Comparison of ENCODE assay signal across 9 cellular contexts in genomic region chr1:117656202-117656641, GRCh38. TPM values are rescaled to one million over a fixed set of nuclear protein-coding genes. Genes with fewer than 3 reads are reported as not detected.
DNase-seq lines count a peak whose midpoint lies in the region; ATAC-seq and TF ChIP-seq lines count a peak whose summit lies in the region.
"Had no signal": no experiment of that assay in that cellular context is flagged by ENCODE, and none has a peak within 500 bp of the region (broad histone marks: within the 10 kb centered on the region; RNA-seq: fewer than 3 reads in every experiment).

No MANE protein-coding gene starts in this region.

- no peaks in the 10 kb centered on the region for H3K36me3 ChIP-seq in effector memory CD4-positive, alpha-beta T cell (ENCODE audit: control insufficient read depth, insufficient read depth, low read length)
- no peaks in the 10 kb centered on the region for H3K36me3 ChIP-seq in neural progenitor cell

- DNase-seq in GM10266 (ENCODE audit: extremely low spot score) = peak; percentile 48
- DNase-seq in activated CD4-positive, CD25-positive, alpha-beta regulatory T cell (lab: John Stamatoyannopoulos, UW) = peak in 3 of 4 experiments; percentile 36 to 50 (median 41)
- DNase-seq in effector memory CD4-positive, alpha-beta T cell = peak; percentile 64 to 79 (median 69)
- peak; percentile 86 for DNase-seq in stimulated activated CD8-positive, alpha-beta memory T cell treated with anti-CD3 and anti-CD28 coated beads, Interleukin-4, amount 100 ng/mL, for 48 hours
- DNase-seq in hepatic stellate cell (ENCODE audit: low spot score) = no peak
- DNase-seq in cortex of kidney (lab: John Stamatoyannopoulos, UW) = no peak
- DNase-seq in neural progenitor cell (ENCODE audit: low spot score) = no peak

- H3K4me1 Mint-ChIP-seq in neural progenitor cell = peaks cover 7% of the 10 kb centered on the region

- peaks cover 9% of the 10 kb centered on the region for H3K27me3 Mint-ChIP-seq in neural progenitor cell (ENCODE audit: insufficient read depth, low read depth)

- H3K4me2 ChIP-seq in neural progenitor cell = no peak overlapping the region

- H3K4me3 ChIP-seq in effector memory CD4-positive, alpha-beta T cell (ENCODE audit: insufficient read depth, low read depth, low read length, poor library complexity, severe bottlenecking) = peak overlapping the region; percentile 4
- no peak overlapping the region for H3K4me3 ChIP-seq in neural progenitor cell
- H3K4me3 ChIP-seq: body of pancreas had no signal

- no peaks in the 10 kb centered on the region for H3F3A ChIP-seq in neural progenitor cell (ENCODE audit: low read depth)

- H3K27ac ChIP-seq in effector memory CD4-positive, alpha-beta T cell (ENCODE audit: insufficient read depth, low read length, poor library complexity, severe bottlenecking) = peak overlapping the region; percentile 42
- H3K27ac ChIP-seq in neural progenitor cell = no peak overlapping the region

- no peaks in the 10 kb centered on the region for H3K36me3 Mint-ChIP-seq in neural progenitor cell

- H3K9ac ChIP-seq in neural progenitor cell = no peak overlapping the region

- no peaks in the 10 kb centered on the region for H3K9me3 ChIP-seq in effector memory CD4-positive, alpha-beta T cell (ENCODE audit: control insufficient read depth, low read length)
- no peaks in the 10 kb centered on the region for H3K9me3 ChIP-seq in neural progenitor cell (ENCODE audit: low read depth)
- H3K9me3 ChIP-seq: body of pancreas had no signal

- H3K4me1 ChIP-seq in effector memory CD4-positive, alpha-beta T cell (ENCODE audit: control insufficient read depth, insufficient read depth, low read length, poor library complexity, severe bottlenecking) = peaks cover 93% of the 10 kb centered on the region
- no peaks in the 10 kb centered on the region for H3K4me1 ChIP-seq in neural progenitor cell

- no peaks in the 10 kb centered on the region for H4K20me1 ChIP-seq in neural progenitor cell (ENCODE audit: low read depth)

- H3K27ac Mint-ChIP-seq in neural progenitor cell = no peak overlapping the region

- TF ChIP-seq CTCF in GM10266 (IDR thresholded peaks at IDR 0.05; ENCODE audit: control insufficient read depth, insufficient read depth, low read depth, missing control alignments) = no peak
- no peak for TF ChIP-seq CTCF in neural progenitor cell (IDR thresholded peaks at IDR 0.05)

- no peaks in the 10 kb centered on the region for H3K79me2 ChIP-seq in neural progenitor cell (ENCODE audit: low read depth)

- H2AFZ ChIP-seq in neural progenitor cell (replicated peaks) = no peak overlapping the region

- no peaks in the 10 kb centered on the region for H3K27me3 ChIP-seq in effector memory CD4-positive, alpha-beta T cell (replicated peaks; ENCODE audit: control insufficient read depth, insufficient read depth, low read length, poor library complexity, severe bottlenecking)
- no peaks in the 10 kb centered on the region for H3K27me3 ChIP-seq in neural progenitor cell
- H3K27me3 ChIP-seq: body of pancreas had no signal

- H3K4me3 Mint-ChIP-seq in neural progenitor cell = no peak overlapping the region

- ATAC-seq in HG02840 (IDR thresholded peaks at IDR 0.05; ENCODE audit: low FRiP score, unreplicated experiment) = peak; percentile 43
- ATAC-seq: body of pancreas had no signal

- H3K9me3 Mint-ChIP-seq in neural progenitor cell = no peaks in the 10 kb centered on the region

RNA-seq across cellular contexts. Expression of gene TENT5C, which starts 50.4 kb away (rescaled TPM):
- total RNA-seq in neural progenitor cell (ENCODE audit: low replicate concordance) = 0.09 and 0.39 TPM in 2 replicates

Comparison
In these comparisons a context has a peak if more than half of its experiments do, and no peak if none do; other contexts are left out.
1. DNase-seq: peak in GM10266 (single experiment), activated CD4-positive, CD25-positive, alpha-beta regulatory T cell (3 of 4), effector memory CD4-positive, alpha-beta T cell (3 of 3) and stimulated activated CD8-positive, alpha-beta memory T cell treated with anti-CD3 and anti-CD28 coated beads, Interleukin-4, amount 100 ng/mL, for 48 hours (single experiment); none in hepatic stellate cell (single experiment), cortex of kidney (single experiment) and neural progenitor cell (single experiment).